ENCODE assay signal across 1 cellular context in the genomic region with DNA sequence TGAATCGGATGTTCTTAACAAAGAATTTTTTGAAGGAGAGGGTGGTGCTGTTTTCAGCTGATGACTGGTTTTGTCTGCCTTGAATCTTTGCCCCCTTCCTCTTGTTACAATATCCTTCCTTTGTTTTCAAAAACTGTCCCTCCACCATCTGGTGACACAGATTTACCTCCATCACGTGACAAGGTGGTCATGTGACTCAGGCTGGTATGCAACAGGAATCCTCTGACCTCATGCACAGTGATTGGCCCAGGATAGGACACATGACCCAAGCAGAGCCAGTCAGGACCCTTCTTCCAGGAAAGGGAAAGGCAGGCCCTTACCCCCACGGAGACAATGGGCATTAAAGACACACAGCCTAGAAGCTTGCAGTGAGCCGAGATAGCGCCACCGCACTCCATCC.
A peak's percentile ranks its signal among the peaks of the same experiment; 100 is the strongest.
TF ChIP-seq lines count a peak whose summit lies in the region.

No MANE protein-coding gene starts in this region.

TF ChIP-seq in H1, 55 proteins besides CTCF, POLR2A, EP300 and RAD21:
- TF ChIP-seq NANOG (IDR thresholded peaks at IDR 0.05; ENCODE audit: insufficient read depth, low read depth, low read length, poor library complexity, severe bottlenecking), result no peak
- TF ChIP-seq, protein P1, sequence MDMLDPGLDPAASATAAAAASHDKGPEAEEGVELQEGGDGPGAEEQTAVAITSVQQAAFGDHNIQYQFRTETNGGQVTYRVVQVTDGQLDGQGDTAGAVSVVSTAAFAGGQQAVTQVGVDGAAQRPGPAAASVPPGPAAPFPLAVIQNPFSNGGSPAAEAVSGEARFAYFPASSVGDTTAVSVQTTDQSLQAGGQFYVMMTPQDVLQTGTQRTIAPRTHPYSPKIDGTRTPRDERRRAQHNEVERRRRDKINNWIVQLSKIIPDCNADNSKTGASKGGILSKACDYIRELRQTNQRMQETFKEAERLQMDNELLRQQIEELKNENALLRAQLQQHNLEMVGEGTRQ (IDR thresholded peaks at IDR 0.05; ENCODE audit: low read length), result peak; percentile 53
